16 cellular contexts compared by ENCODE assay signal in genomic region chr7:25060487-25061055, GRCh38.
DNase-seq lines count a peak whose midpoint lies in the region; ATAC-seq, FAIRE-seq and TF ChIP-seq lines count a peak whose summit lies in the region.
"Had no signal": no experiment of that assay in that cellular context is flagged by ENCODE, and none has a peak within 500 bp of the region (broad histone marks: within the 10 kb centered on the region; RNA-seq: fewer than 3 reads in every experiment).

No MANE protein-coding gene starts in this region.

- intact Hi-C loops in HepG2 (cut with micrococcal nuclease; ENCODE audit: unreplicated experiment) (no loop called here), right lobe of liver (cut with DNase I) (no loop called here), K562 (cut with micrococcal nuclease) (no loop called here), MCF 10A (cut with micrococcal nuclease) (no loop called here)

- H2BK5ac ChIP-seq in neuronal stem cell (ENCODE audit: low read length): no peak overlapping the region

- H3K4ac ChIP-seq in neuronal stem cell (ENCODE audit: low read length): no peak overlapping the region

- H2AFZ ChIP-seq in HepG2 (ENCODE audit: low read length): no peak overlapping the region
- peak overlapping the region; percentile 90 for H2AFZ ChIP-seq in K562 (ENCODE audit: low read depth, low read length)
- no peak overlapping the region for H2AFZ ChIP-seq in neuronal stem cell (ENCODE audit: low read length)

- no peak overlapping the region for H3K27ac Mint-ChIP-seq in MCF 10A (ENCODE audit: low read depth, unreplicated experiment)
- H3K27ac Mint-ChIP-seq: H9 had no signal

- H3K27me3 Mint-ChIP-seq in MCF 10A (ENCODE audit: insufficient read depth, unreplicated experiment): no peaks in the 10 kb centered on the region

- H3K4me3 ChIP-seq in HepG2 (replicated peaks in 1 of 3; ENCODE audit: insufficient read depth in 1 of 3, low read depth in 2 of 3, low read length in 3 of 3) (no peak overlapping the region), right lobe of liver (no peak overlapping the region), K562 (no peak overlapping the region), neuronal stem cell (ENCODE audit: low read length in 2 of 2) (no peak overlapping the region)
- H3K4me3 ChIP-seq: BLaER1 treated with 17β-estradiol and CSF1 and Interleukin-3, amounts not matched to agents 10 nM and 100 nM had no signal

- POLR2A ChIA-PET in HepG2 (lab: Yijun Ruan, JAX): no interaction called here
- POLR2A ChIA-PET in K562 (lab: Yijun Ruan, JAX): interaction anchor here (0.7 kb wide), 1 partner anchor 258 kb away, joined by 3 read pairs; no protein-coding TSS in a partner anchor
- POLR2A ChIA-PET in MCF 10A (lab: Yijun Ruan, JAX): no interaction called here

- H3K14ac ChIP-seq in neuronal stem cell (ENCODE audit: low read length): peak overlapping the region; percentile 4

- ATAC-seq in HepG2 (no peak), right lobe of liver (no peak), K562 (peak; percentile 97)

- H3K18ac ChIP-seq in neuronal stem cell (ENCODE audit: low read length): no peak overlapping the region

- DNase-seq in HepG2 (ENCODE audit: low spot score) (no peak), right lobe of liver (no peak), K562 (ENCODE audit: extremely low read depth in 1 of 4, low spot score in 3 of 4) (peak; percentile 23 to 63 (median 46)), neuronal stem cell (ENCODE audit: low spot score) (no peak), MCF 10A (ENCODE audit: unreplicated experiment) (no peak), HT-29 (ENCODE audit: low spot score) (no peak), Kasumi-1 (lab: John Stamatoyannopoulos, UW) (no peak)
- DNase-seq: ACHN; CD4-positive, CD25-positive, alpha-beta regulatory T cell; DMS53; GF-D8; GOT3; H9 had no signal

- no peak overlapping the region for H3K4me2 ChIP-seq in HepG2 (ENCODE audit: low read depth, low read length)
- peak overlapping the region; percentile 67 for H3K4me2 ChIP-seq in K562 (ENCODE audit: insufficient read depth, low read length)
- H3K4me2 ChIP-seq in neuronal stem cell (ENCODE audit: insufficient read depth, low read length, poor library complexity, severe bottlenecking): no peak overlapping the region
- H3K4me2 ChIP-seq: BLaER1 treated with 17β-estradiol and CSF1 and Interleukin-3, amounts not matched to agents 10 nM and 100 nM had no signal

- H4K20me1 ChIP-seq in HepG2 (ENCODE audit: insufficient read depth, low read length) (no peaks in the 10 kb centered on the region), K562 (replicated peaks; ENCODE audit: control insufficient read depth, insufficient read depth, low read length) (no peaks in the 10 kb centered on the region)
- H4K20me1 ChIP-seq: BLaER1 treated with 17β-estradiol and CSF1 and Interleukin-3, amounts not matched to agents 10 nM and 100 nM had no signal

- no peak overlapping the region for H3K4me3 Mint-ChIP-seq in MCF 10A (ENCODE audit: unreplicated experiment)
- H3K4me3 Mint-ChIP-seq: CD4-positive, CD25-positive, alpha-beta regulatory T cell; H9 had no signal

- H3K27ac ChIP-seq in HepG2 (ENCODE audit: extremely low read length, insufficient read depth, low read length) (no peak overlapping the region), right lobe of liver (no peak overlapping the region), K562 (ENCODE audit: extremely low read depth, low read depth, low read length) (no peak overlapping the region), neuronal stem cell (replicated peaks; ENCODE audit: low read length) (no peak overlapping the region)
- H3K27ac ChIP-seq: BLaER1 treated with 17β-estradiol and CSF1 and Interleukin-3, amounts not matched to agents 10 nM and 100 nM; HL-60 had no signal

- no peaks in the 10 kb centered on the region for H3K4me1 Mint-ChIP-seq in MCF 10A (ENCODE audit: insufficient read depth, unreplicated experiment)
- H3K4me1 Mint-ChIP-seq: CD4-positive, CD25-positive, alpha-beta regulatory T cell had no signal

- FAIRE-seq in HepG2 (lab: Jason Lieb, UNC) (no peak), K562 (lab: Jason Lieb, UNC) (peak; percentile 78)
- FAIRE-seq: GM19239 had no signal

- H3K9me1 ChIP-seq in K562 (ENCODE audit: control insufficient read depth, insufficient read depth, low read length): no peaks in the 10 kb centered on the region

- H3K9me3 ChIP-seq in HepG2 (ENCODE audit: low read length): no peaks in the 10 kb centered on the region
- H3K9me3 ChIP-seq in right lobe of liver: no peaks in the 10 kb centered on the region
- no peaks in the 10 kb centered on the region for H3K9me3 ChIP-seq in K562 (replicated peaks; ENCODE audit: control insufficient read depth, insufficient read depth, low read depth, low read length)
- H3K9me3 ChIP-seq in neuronal stem cell (replicated peaks in 1 of 2; ENCODE audit: control insufficient read depth in 2 of 2, insufficient read depth in 1 of 2, low read depth in 1 of 2, low read length in 2 of 2): peaks cover 0 to 2% of the 10 kb centered on the region in 2 donors

- H4K8ac ChIP-seq in neuronal stem cell (ENCODE audit: low read depth, low read length): no peak overlapping the region

- no peak overlapping the region for H4K91ac ChIP-seq in neuronal stem cell (ENCODE audit: low read depth, low read length, poor library complexity)

- H2BK12ac ChIP-seq in neuronal stem cell (ENCODE audit: low read length): no peak overlapping the region

- BruUV-seq in HepG2 (replicated peaks; lab: Mats Ljungman, UMichigan) (no TSS peak), K562 (replicated peaks; lab: Mats Ljungman, UMichigan) (no TSS peak), MCF 10A (replicated peaks; lab: Mats Ljungman, UMichigan) (no TSS peak)

- TF ChIP-seq CTCF in HepG2 (CRISPR knock-in tag; IDR thresholded peaks at IDR 0.05) (no peak), right lobe of liver (IDR thresholded peaks at IDR 0.05) (no peak), K562 (IDR thresholded peaks at IDR 0.05 in 2 of 3, conservative IDR thresholded peaks at IDR 0.05 in 1 of 3; ENCODE audit: insufficient read depth in 2 of 3, low read depth in 1 of 3, low read length in 3 of 3) (peak; percentile 36 to 50 (median 41); a peak in 3 of 6 replicates), MCF 10A (IDR thresholded peaks at IDR 0.05; ENCODE audit: unreplicated experiment) (no peak)

- no peak overlapping the region for H3K23ac ChIP-seq in neuronal stem cell (ENCODE audit: low read depth, low read length, poor library complexity)

- TF ChIP-seq RAD21 in HepG2 (CRISPR knock-in tag; IDR thresholded peaks at IDR 0.05) (no peak), K562 (CRISPR knock-in tag; conservative IDR thresholded peaks at IDR 0.05 in 1 of 2, IDR thresholded peaks at IDR 0.05 in 1 of 2) (peak in 1 of 2 experiments; percentile 53; a peak in 2 of 4 replicates)

- H3K4me1 ChIP-seq in HepG2 (ENCODE audit: insufficient read depth, low read length) (peaks cover 3% of the 10 kb centered on the region), right lobe of liver (no peaks in the 10 kb centered on the region), K562 (replicated peaks in 1 of 2; ENCODE audit: control insufficient read depth in 2 of 2, insufficient read depth in 2 of 2, low read length in 2 of 2) (peaks cover 0 to 3% of the 10 kb centered on the region in 2 experiments; a peak in 2 of 5 replicates), neuronal stem cell (ENCODE audit: control insufficient read depth in 2 of 2, insufficient read depth in 1 of 2, low read depth in 1 of 2, low read length in 2 of 2) (peaks cover 0 to 5% of the 10 kb centered on the region in 2 donors)
- H3K4me1 ChIP-seq: BLaER1 treated with 17β-estradiol and CSF1 and Interleukin-3, amounts not matched to agents 10 nM and 100 nM had no signal

- TF ChIP-seq POLR2A in HepG2 (IDR thresholded peaks at IDR 0.05; ENCODE audit: insufficient read depth in 1 of 2, low read depth in 2 of 2, low read length in 2 of 2) (no peak), right lobe of liver (IDR thresholded peaks at IDR 0.05) (no peak), K562 (conservative IDR thresholded peaks at IDR 0.05) (no peak)

- H3K36me3 Mint-ChIP-seq in MCF 10A (ENCODE audit: insufficient read depth, unreplicated experiment): no peaks in the 10 kb centered on the region
- H3K36me3 Mint-ChIP-seq: CD4-positive, CD25-positive, alpha-beta regulatory T cell had no signal

- H3K79me2 ChIP-seq in HepG2 (ENCODE audit: insufficient read depth, low read length) (no peaks in the 10 kb centered on the region), K562 (ENCODE audit: control insufficient read depth, insufficient read depth, low read length) (no peaks in the 10 kb centered on the region)

- no peaks in the 10 kb centered on the region for H3K79me1 ChIP-seq in neuronal stem cell (ENCODE audit: low read depth, low read length)

- CTCF ChIA-PET in HepG2 (lab: Yijun Ruan, JAX; ENCODE audit: low intra/inter-chr PET ratio, low total read pairs): no interaction called here
- CTCF ChIA-PET in K562 (lab: Yijun Ruan, JAX; ENCODE audit: low intra/inter-chr PET ratio): interaction anchor here (0.7 kb wide), 1 partner anchor 240 kb away, joined by 4 read pairs; no protein-coding TSS in a partner anchor
- CTCF ChIA-PET in MCF 10A (lab: Yijun Ruan, JAX): interaction anchor here (0.6 to 3.3 kb wide), 5 partner anchors 9 to 248 kb away, joined by 3 to 16 read pairs (median 5); no protein-coding TSS in a partner anchor

- no peaks in the 10 kb centered on the region for H3K9me3 Mint-ChIP-seq in MCF 10A (ENCODE audit: unreplicated experiment)

- H3K9ac ChIP-seq in HepG2 (ENCODE audit: insufficient read depth, low read depth, low read length): no peak overlapping the region
- no peak overlapping the region for H3K9ac ChIP-seq in K562 (ENCODE audit: insufficient read depth in 1 of 2, low read depth in 2 of 2, low read length in 2 of 2)
- no peak overlapping the region for H3K9ac ChIP-seq in neuronal stem cell (ENCODE audit: low read depth, low read length, poor library complexity)
- H3K9ac ChIP-seq: BLaER1 treated with 17β-estradiol and CSF1 and Interleukin-3, amounts not matched to agents 10 nM and 100 nM had no signal

- in situ Hi-C loops in HepG2 (cut with HindIII; ENCODE audit: extremely low pct_ligation_motif_present, low pct_unique_long_range_greater_than_20kb) (no loop called here), K562 (cut with MboI) (no loop called here)

- H2BK15ac ChIP-seq in neuronal stem cell (ENCODE audit: low read length): no peak overlapping the region

- H2AK5ac ChIP-seq in neuronal stem cell (ENCODE audit: low read depth, low read length): no peak overlapping the region

- H3K36me3 ChIP-seq in HepG2 (replicated peaks in 1 of 2; ENCODE audit: control insufficient read depth in 1 of 2, insufficient read depth in 2 of 2, low read length in 2 of 2) (no peaks in the 10 kb centered on the region), right lobe of liver (no peaks in the 10 kb centered on the region), K562 (ENCODE audit: control insufficient read depth, insufficient read depth, low read length) (no peaks in the 10 kb centered on the region), neuronal stem cell (replicated peaks in 1 of 2; ENCODE audit: control insufficient read depth in 2 of 2, insufficient read depth in 2 of 2, low read length in 2 of 2) (no peaks in the 10 kb centered on the region)
- H3K36me3 ChIP-seq: BLaER1 treated with 17β-estradiol and CSF1 and Interleukin-3, amounts not matched to agents 10 nM and 100 nM had no signal

- H2BK120ac ChIP-seq in neuronal stem cell (ENCODE audit: low read depth, low read length): no peak overlapping the region

- H3K27me3 ChIP-seq in HepG2 (ENCODE audit: control insufficient read depth in 1 of 2, insufficient read depth in 2 of 2, low read length in 2 of 2): no peaks in the 10 kb centered on the region
- no peaks in the 10 kb centered on the region for H3K27me3 ChIP-seq in right lobe of liver
- peaks cover 0 to 2% of the 10 kb centered on the region in 2 experiments; a peak in 1 of 5 replicates for H3K27me3 ChIP-seq in K562 (ENCODE audit: control insufficient read depth in 2 of 2, insufficient read depth in 2 of 2, low read length in 2 of 2)
- no peaks in the 10 kb centered on the region for H3K27me3 ChIP-seq in neuronal stem cell (ENCODE audit: control insufficient read depth in 3 of 3, insufficient read depth in 3 of 3, low read depth in 1 of 3, low read length in 3 of 3)
- H3K27me3 ChIP-seq: BLaER1 treated with 17β-estradiol and CSF1 and Interleukin-3, amounts not matched to agents 10 nM and 100 nM had no signal

- 64% methylated on average over 12 of the region's 17 CpGs for WGBS in HepG2 (ENCODE audit: low lambda C conversion rate)
- 70% methylated on average over 7 of the region's 17 CpGs for WGBS in right lobe of liver (ENCODE audit: insufficient coverage, low coverage, low lambda C conversion rate, missing lambda C conversion rate)
- WGBS in K562 (ENCODE audit: insufficient coverage, low coverage, missing lambda C conversion rate): 23% methylated on average over 17 of the region's 17 CpGs
- WGBS in neuronal stem cell (ENCODE audit: extremely low coverage in 2 of 2, insufficient read length in 2 of 2, insufficient replicate concordance in 1 of 2), 2 donors: no CpG with 5 or more reads among the region's 17 CpGs

- TF ChIP-seq EP300 in HepG2 (IDR thresholded peaks at IDR 0.05; ENCODE audit: low read depth in 2 of 2, low read length in 2 of 2) (no peak), HepG2 (CRISPR knock-in tag; IDR thresholded peaks at IDR 0.05; ENCODE audit: borderline replicate concordance) (no peak), K562 (IDR thresholded peaks at IDR 0.05; ENCODE audit: low read length) (no peak)

Comparison
In these comparisons a context has a peak if more than half of its experiments do, and no peak if none do; other contexts are left out.
1. DNase-seq: peak in K562 (4 of 4); none in HepG2 (single experiment), right lobe of liver (0 of 3), neuronal stem cell (single experiment), MCF 10A (single experiment), HT-29 (single experiment) and Kasumi-1 (0 of 2).
2. CTCF ChIP-seq: peak in K562 (3 of 3); none in HepG2 (single experiment), right lobe of liver (0 of 4) and MCF 10A (single experiment).
3. Of the 241 proteins assayed by ChIP-seq in both HepG2 and K562: peak only in HepG2: none; only in K562: CTCF, MEIS2, NFIC and PBX2; in both: ZBTB33; in neither: 233; mixed calls (peak in some experiments, not most) for 3.